In the genomic region with DNA sequence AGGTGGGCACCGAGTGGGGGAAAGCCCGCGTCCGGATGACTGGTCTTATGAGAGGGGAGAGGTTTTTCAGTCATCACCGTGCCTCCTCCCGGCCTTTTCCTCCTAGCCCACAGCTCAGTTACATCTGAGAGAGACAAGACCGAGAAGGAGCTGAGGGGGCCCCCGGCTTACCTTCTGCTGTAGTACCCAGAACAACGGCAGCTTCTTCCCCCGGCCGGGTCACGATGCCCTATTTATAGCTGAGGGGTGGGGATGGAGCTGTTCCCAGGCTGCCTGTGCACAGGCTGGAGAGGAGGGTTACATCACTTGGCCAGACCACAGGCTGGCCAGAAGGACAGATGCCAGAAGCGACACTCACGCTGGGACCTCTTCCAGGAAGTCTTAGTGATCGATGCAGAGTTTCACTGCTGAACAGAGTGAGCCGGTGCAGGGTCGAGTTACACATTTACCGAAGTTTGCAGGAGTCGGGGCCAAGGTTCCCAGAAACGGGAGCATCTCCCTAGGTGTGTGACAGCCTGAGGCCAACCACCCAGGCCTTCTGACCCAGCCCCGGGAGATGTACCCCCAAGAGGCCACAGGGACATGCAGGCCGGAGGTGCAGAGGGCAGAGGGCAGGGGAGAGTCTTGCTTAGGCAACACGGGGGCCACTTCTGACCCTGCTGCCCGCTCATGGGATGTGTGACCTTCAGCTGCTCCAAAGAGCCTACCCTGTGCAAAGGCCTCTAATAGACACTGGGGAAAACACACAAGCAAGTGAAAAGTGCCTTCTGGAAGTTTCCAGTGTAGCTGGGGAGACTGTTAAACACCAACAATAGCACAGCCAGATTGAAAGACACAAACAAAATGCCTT, we compare ENCODE assay signal across 1 cellular context.
TF ChIP-seq lines count a peak whose summit lies in the region.

A gene (minus strand): TSS at position 208 of the 850 bp plus-strand sequence. CDS start 3,299 bp downstream, outside the sequence.

TF ChIP-seq in HepG2, 621 proteins besides CTCF, POLR2A, EP300 and RAD21 (continued from another document and continues in another):
- TF ChIP-seq, protein P1, sequence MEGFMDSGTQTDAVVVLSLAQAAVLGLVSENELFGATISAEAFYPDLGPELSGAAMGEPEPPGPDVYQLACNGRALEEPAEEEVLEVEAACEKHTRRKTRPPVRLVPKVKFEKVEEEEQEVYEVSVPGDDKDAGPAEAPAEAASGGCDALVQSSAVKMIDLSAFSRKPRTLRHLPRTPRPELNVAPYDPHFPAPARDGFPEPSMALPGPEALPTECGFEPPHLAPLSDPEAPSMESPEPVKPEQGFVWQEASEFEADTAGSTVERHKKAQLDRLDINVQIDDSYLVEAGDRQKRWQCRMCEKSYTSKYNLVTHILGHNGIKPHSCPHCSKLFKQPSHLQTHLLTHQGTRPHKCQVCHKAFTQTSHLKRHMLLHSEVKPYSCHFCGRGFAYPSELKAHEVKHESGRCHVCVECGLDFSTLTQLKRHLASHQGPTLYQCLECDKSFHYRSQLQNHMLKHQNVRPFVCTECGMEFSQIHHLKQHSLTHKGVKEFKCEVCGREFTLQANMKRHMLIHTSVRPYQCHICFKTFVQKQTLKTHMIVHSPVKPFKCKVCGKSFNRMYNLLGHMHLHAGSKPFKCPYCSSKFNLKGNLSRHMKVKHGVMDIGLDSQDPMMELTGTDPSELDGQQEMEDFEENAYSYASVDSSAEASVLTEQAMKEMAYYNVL (CRISPR knock-in tag; IDR thresholded peaks at IDR 0.05; ENCODE audit: borderline replicate concordance), result peak; percentile 96
- no peak for TF ChIP-seq NFE2L2 (IDR thresholded peaks at IDR 0.05; ENCODE audit: low read length)
- no peak for TF ChIP-seq SRF (IDR thresholded peaks at IDR 0.05; ENCODE audit: low read depth, low read length)
- TF ChIP-seq, protein P2, sequence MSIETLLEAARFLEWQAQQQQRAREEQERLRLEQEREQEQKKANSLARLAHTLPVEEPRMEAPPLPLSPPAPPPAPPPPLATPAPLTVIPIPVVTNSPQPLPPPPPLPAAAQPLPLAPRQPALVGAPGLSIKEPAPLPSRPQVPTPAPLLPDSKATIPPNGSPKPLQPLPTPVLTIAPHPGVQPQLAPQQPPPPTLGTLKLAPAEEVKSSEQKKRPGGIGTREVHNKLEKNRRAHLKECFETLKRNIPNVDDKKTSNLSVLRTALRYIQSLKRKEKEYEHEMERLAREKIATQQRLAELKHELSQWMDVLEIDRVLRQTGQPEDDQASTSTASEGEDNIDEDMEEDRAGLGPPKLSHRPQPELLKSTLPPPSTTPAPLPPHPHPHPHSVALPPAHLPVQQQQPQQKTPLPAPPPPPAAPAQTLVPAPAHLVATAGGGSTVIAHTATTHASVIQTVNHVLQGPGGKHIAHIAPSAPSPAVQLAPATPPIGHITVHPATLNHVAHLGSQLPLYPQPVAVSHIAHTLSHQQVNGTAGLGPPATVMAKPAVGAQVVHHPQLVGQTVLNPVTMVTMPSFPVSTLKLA (IDR thresholded peaks at IDR 0.05), result peak; percentile 60
- peak; percentile 77 for TF ChIP-seq JUN (CRISPR knock-in tag; IDR thresholded peaks at IDR 0.05)
- no peak; the same call in 1 of the 2 replicates for TF ChIP-seq MLLT10 (CRISPR knock-in tag; IDR thresholded peaks at IDR 0.05)
- TF ChIP-seq ZNF20 (CRISPR knock-in tag; IDR thresholded peaks at IDR 0.05), result peak; percentile 78
- no peak for TF ChIP-seq TEAD2 (CRISPR knock-in tag; IDR thresholded peaks at IDR 0.05)
- TF ChIP-seq ZNF564 (CRISPR knock-in tag; IDR thresholded peaks at IDR 0.05), result peak; percentile 89
- TF ChIP-seq SNAPC2 (CRISPR knock-in tag; IDR thresholded peaks at IDR 0.05), result peak; percentile 41; the same call in 1 of the 2 replicates
- peak; percentile 89 for TF ChIP-seq HOXA5 (CRISPR knock-in tag; IDR thresholded peaks at IDR 0.05)
- TF ChIP-seq GTF3A (CRISPR knock-in tag; conservative IDR thresholded peaks at IDR 0.05), result 0 out of 2 replicates have a peak, but pooled peaks have one; percentile 81
- TF ChIP-seq ZNF329 (CRISPR knock-in tag; IDR thresholded peaks at IDR 0.05; ENCODE audit: low read depth), result peak; percentile 66
- no peak for TF ChIP-seq FOXA1 (IDR thresholded peaks at IDR 0.05)
- 0 out of 2 replicates have a peak, but pooled peaks have one; percentile 59 for TF ChIP-seq FOXA1 (CRISPR knock-in tag; IDR thresholded peaks at IDR 0.05)
- TF ChIP-seq SP4 (CRISPR knock-in tag; IDR thresholded peaks at IDR 0.05), result peak; percentile 85
- TF ChIP-seq NCOA5 (CRISPR knock-in tag; IDR thresholded peaks at IDR 0.05), result no peak
- no peak for TF ChIP-seq NONO (IDR thresholded peaks at IDR 0.05)
- TF ChIP-seq NONO (CRISPR knock-in tag; conservative IDR thresholded peaks at IDR 0.05), result peak; percentile 98
- TF ChIP-seq RBFOX2 (IDR thresholded peaks at IDR 0.05; ENCODE audit: low read depth, low read length), result no peak; the same call in 1 of the 2 replicates
- TF ChIP-seq ETV5 (CRISPR knock-in tag; IDR thresholded peaks at IDR 0.05; ENCODE audit: borderline replicate concordance), result peak; percentile 97
- TF ChIP-seq ZNF543 (CRISPR knock-in tag; IDR thresholded peaks at IDR 0.05), result peak; percentile 65; the same call in 1 of the 2 replicates
- no peak; the same call in 1 of the 2 replicates for TF ChIP-seq KLF15 (CRISPR knock-in tag; IDR thresholded peaks at IDR 0.05; ENCODE audit: borderline replicate concordance)
- peak; percentile 52; the same call in 1 of the 2 replicates for TF ChIP-seq ZNF253 (CRISPR knock-in tag; IDR thresholded peaks at IDR 0.05; ENCODE audit: borderline replicate concordance)
- TF ChIP-seq MAZ (IDR thresholded peaks at IDR 0.05; ENCODE audit: borderline replicate concordance, low read depth, low read length), result peak; percentile 53; the same call in 1 of the 2 replicates
- peak; percentile 81 for TF ChIP-seq MAZ (CRISPR knock-in tag; IDR thresholded peaks at IDR 0.05; ENCODE audit: low read depth)
- TF ChIP-seq, protein P3, sequence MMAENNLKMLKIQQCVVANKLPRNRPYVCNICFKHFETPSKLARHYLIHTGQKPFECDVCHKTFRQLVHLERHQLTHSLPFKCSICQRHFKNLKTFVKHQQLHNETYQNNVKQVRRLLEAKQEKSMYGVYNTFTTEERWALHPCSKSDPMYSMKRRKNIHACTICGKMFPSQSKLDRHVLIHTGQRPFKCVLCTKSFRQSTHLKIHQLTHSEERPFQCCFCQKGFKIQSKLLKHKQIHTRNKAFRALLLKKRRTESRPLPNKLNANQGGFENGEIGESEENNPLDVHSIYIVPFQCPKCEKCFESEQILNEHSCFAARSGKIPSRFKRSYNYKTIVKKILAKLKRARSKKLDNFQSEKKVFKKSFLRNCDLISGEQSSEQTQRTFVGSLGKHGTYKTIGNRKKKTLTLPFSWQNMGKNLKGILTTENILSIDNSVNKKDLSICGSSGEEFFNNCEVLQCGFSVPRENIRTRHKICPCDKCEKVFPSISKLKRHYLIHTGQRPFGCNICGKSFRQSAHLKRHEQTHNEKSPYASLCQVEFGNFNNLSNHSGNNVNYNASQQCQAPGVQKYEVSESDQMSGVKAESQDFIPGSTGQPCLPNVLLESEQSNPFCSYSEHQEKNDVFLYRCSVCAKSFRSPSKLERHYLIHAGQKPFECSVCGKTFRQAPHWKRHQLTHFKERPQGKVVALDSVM (CRISPR knock-in tag; IDR thresholded peaks at IDR 0.05), result peak; percentile 80
- TF ChIP-seq KDM5B (CRISPR knock-in tag; IDR thresholded peaks at IDR 0.05; ENCODE audit: borderline replicate concordance), result peak; percentile 97
- TF ChIP-seq, protein P4, sequence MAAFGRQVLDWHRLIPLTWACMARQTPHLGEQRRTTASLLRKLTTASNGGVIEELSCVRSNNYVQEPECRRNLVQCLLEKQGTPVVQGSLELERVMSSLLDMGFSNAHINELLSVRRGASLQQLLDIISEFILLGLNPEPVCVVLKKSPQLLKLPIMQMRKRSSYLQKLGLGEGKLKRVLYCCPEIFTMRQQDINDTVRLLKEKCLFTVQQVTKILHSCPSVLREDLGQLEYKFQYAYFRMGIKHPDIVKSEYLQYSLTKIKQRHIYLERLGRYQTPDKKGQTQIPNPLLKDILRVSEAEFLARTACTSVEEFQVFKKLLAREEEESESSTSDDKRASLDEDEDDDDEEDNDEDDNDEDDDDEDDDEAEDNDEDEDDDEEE (CRISPR knock-in tag; IDR thresholded peaks at IDR 0.05), result no peak; the same call in none of the 2 replicates
- TF ChIP-seq, protein P5, sequence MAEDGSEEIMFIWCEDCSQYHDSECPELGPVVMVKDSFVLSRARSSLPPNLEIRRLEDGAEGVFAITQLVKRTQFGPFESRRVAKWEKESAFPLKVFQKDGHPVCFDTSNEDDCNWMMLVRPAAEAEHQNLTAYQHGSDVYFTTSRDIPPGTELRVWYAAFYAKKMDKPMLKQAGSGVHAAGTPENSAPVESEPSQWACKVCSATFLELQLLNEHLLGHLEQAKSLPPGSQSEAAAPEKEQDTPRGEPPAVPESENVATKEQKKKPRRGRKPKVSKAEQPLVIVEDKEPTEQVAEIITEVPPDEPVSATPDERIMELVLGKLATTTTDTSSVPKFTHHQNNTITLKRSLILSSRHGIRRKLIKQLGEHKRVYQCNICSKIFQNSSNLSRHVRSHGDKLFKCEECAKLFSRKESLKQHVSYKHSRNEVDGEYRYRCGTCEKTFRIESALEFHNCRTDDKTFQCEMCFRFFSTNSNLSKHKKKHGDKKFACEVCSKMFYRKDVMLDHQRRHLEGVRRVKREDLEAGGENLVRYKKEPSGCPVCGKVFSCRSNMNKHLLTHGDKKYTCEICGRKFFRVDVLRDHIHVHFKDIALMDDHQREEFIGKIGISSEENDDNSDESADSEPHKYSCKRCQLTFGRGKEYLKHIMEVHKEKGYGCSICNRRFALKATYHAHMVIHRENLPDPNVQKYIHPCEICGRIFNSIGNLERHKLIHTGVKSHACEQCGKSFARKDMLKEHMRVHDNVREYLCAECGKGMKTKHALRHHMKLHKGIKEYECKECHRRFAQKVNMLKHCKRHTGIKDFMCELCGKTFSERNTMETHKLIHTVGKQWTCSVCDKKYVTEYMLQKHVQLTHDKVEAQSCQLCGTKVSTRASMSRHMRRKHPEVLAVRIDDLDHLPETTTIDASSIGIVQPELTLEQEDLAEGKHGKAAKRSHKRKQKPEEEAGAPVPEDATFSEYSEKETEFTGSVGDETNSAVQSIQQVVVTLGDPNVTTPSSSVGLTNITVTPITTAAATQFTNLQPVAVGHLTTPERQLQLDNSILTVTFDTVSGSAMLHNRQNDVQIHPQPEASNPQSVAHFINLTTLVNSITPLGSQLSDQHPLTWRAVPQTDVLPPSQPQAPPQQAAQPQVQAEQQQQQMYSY (CRISPR knock-in tag; IDR thresholded peaks at IDR 0.05), result 0 out of 2 replicates have a peak, but pooled peaks have one; percentile 12
- TF ChIP-seq, protein P6, sequence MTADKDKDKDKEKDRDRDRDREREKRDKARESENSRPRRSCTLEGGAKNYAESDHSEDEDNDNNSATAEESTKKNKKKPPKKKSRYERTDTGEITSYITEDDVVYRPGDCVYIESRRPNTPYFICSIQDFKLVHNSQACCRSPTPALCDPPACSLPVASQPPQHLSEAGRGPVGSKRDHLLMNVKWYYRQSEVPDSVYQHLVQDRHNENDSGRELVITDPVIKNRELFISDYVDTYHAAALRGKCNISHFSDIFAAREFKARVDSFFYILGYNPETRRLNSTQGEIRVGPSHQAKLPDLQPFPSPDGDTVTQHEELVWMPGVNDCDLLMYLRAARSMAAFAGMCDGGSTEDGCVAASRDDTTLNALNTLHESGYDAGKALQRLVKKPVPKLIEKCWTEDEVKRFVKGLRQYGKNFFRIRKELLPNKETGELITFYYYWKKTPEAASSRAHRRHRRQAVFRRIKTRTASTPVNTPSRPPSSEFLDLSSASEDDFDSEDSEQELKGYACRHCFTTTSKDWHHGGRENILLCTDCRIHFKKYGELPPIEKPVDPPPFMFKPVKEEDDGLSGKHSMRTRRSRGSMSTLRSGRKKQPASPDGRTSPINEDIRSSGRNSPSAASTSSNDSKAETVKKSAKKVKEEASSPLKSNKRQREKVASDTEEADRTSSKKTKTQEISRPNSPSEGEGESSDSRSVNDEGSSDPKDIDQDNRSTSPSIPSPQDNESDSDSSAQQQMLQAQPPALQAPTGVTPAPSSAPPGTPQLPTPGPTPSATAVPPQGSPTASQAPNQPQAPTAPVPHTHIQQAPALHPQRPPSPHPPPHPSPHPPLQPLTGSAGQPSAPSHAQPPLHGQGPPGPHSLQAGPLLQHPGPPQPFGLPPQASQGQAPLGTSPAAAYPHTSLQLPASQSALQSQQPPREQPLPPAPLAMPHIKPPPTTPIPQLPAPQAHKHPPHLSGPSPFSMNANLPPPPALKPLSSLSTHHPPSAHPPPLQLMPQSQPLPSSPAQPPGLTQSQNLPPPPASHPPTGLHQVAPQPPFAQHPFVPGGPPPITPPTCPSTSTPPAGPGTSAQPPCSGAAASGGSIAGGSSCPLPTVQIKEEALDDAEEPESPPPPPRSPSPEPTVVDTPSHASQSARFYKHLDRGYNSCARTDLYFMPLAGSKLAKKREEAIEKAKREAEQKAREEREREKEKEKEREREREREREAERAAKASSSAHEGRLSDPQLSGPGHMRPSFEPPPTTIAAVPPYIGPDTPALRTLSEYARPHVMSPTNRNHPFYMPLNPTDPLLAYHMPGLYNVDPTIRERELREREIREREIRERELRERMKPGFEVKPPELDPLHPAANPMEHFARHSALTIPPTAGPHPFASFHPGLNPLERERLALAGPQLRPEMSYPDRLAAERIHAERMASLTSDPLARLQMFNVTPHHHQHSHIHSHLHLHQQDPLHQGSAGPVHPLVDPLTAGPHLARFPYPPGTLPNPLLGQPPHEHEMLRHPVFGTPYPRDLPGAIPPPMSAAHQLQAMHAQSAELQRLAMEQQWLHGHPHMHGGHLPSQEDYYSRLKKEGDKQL (CRISPR knock-in tag; IDR thresholded peaks at IDR 0.05; ENCODE audit: low read depth), result peak; percentile 88
- no peak for TF ChIP-seq NFIC (IDR thresholded peaks at IDR 0.05; ENCODE audit: low read length)
- peak; percentile 42 for TF ChIP-seq YY1 (IDR thresholded peaks at IDR 0.05; ENCODE audit: insufficient read depth, insufficient replicate concordance, low read depth, low read length)
- TF ChIP-seq RNF2 (conservative IDR thresholded peaks at IDR 0.05; ENCODE audit: low read depth), result 0 out of 2 replicates have a peak, but pooled peaks have one; percentile 33
- TF ChIP-seq POLR2G (IDR thresholded peaks at IDR 0.05; ENCODE audit: low read depth, low read length), result peak; percentile 99
- peak; percentile 96 for TF ChIP-seq NCOR1 (IDR thresholded peaks at IDR 0.05; ENCODE audit: borderline replicate concordance, low read length)
- TF ChIP-seq ZSCAN25 (CRISPR knock-in tag; IDR thresholded peaks at IDR 0.05), result peak; percentile 98
- TF ChIP-seq DMAP1 (CRISPR knock-in tag; IDR thresholded peaks at IDR 0.05), result peak; percentile 78
- TF ChIP-seq ZNF331 (CRISPR knock-in tag; IDR thresholded peaks at IDR 0.05), result peak; percentile 93
- TF ChIP-seq MAFG (CRISPR knock-in tag; IDR thresholded peaks at IDR 0.05), result no peak
- TF ChIP-seq ZFP1 (CRISPR knock-in tag; IDR thresholded peaks at IDR 0.05), result no peak
- TF ChIP-seq ZNF607 (CRISPR knock-in tag; IDR thresholded peaks at IDR 0.05; ENCODE audit: borderline replicate concordance), result no peak
- peak; percentile 83; the same call in 1 of the 2 replicates for TF ChIP-seq ZNF569 (CRISPR knock-in tag; IDR thresholded peaks at IDR 0.05; ENCODE audit: borderline replicate concordance)
- TF ChIP-seq ZNF17 (CRISPR knock-in tag; IDR thresholded peaks at IDR 0.05), result no peak
- TF ChIP-seq, protein P7, sequence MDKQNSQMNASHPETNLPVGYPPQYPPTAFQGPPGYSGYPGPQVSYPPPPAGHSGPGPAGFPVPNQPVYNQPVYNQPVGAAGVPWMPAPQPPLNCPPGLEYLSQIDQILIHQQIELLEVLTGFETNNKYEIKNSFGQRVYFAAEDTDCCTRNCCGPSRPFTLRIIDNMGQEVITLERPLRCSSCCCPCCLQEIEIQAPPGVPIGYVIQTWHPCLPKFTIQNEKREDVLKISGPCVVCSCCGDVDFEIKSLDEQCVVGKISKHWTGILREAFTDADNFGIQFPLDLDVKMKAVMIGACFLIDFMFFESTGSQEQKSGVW (CRISPR knock-in tag; IDR thresholded peaks at IDR 0.05; ENCODE audit: borderline replicate concordance), result peak; percentile 15; the same call in 1 of the 2 replicates
- peak; percentile 78 for TF ChIP-seq ZNF446 (CRISPR knock-in tag; IDR thresholded peaks at IDR 0.05)
